In the genomic region with DNA sequence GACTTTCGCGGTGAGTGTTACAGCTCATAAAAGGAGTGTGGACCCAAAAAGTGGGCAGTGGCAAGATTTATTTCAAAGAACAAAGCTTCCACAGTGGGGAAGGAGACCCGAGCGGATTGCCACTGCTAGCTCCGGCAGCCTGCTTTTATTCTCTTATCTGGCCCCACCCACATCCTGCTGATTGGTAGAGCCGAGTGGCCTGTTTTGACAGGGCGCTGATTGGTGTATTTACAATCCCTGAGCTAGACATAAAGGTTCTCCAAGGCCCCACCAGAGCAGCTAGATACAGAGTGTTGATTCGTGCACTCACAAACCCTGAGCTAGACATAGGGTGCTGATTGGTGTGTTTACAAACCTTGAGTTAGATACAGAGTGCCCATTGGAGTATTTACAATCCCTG, we compare ENCODE assay signal across 1 cellular context.
TF ChIP-seq lines count a peak whose summit lies in the region.

No MANE protein-coding gene starts in this region.

TF ChIP-seq in K562, 482 proteins besides CTCF, POLR2A, EP300 and RAD21:
- peak; percentile 37 for TF ChIP-seq NFYB (IDR thresholded peaks at IDR 0.05; ENCODE audit: extremely low read depth, insufficient read length)
